In genomic region chr7:76359111-76359986, GRCh38 we compare ENCODE assay signal across 1 cellular context.
TF ChIP-seq lines count a peak whose summit lies in the region.

No MANE protein-coding gene starts in this region.

TF ChIP-seq in GM12878, 131 proteins besides CTCF, POLR2A, EP300 and RAD21 (continued from another document):
- TF ChIP-seq PAX5 (IDR thresholded peaks at IDR 0.05; ENCODE audit: borderline replicate concordance, low read depth, low read length): peak; percentile 71; the same call in 1 of the 2 replicates
- TF ChIP-seq SMAD5 (IDR thresholded peaks at IDR 0.05; ENCODE audit: low read depth): 0 out of 2 replicates have a peak, but pooled peaks have one; percentile 28
- peak; percentile 65; the same call in 1 of the 2 replicates for TF ChIP-seq HDGF (IDR thresholded peaks at IDR 0.05)
- peak; percentile 70 for TF ChIP-seq MTA2 (IDR thresholded peaks at IDR 0.05; ENCODE audit: low read depth)
- peak; percentile 81 for TF ChIP-seq CREB1 (IDR thresholded peaks at IDR 0.05; ENCODE audit: low read depth)
- TF ChIP-seq LARP7 (IDR thresholded peaks at IDR 0.05): peak; percentile 79
- TF ChIP-seq, protein P1, sequence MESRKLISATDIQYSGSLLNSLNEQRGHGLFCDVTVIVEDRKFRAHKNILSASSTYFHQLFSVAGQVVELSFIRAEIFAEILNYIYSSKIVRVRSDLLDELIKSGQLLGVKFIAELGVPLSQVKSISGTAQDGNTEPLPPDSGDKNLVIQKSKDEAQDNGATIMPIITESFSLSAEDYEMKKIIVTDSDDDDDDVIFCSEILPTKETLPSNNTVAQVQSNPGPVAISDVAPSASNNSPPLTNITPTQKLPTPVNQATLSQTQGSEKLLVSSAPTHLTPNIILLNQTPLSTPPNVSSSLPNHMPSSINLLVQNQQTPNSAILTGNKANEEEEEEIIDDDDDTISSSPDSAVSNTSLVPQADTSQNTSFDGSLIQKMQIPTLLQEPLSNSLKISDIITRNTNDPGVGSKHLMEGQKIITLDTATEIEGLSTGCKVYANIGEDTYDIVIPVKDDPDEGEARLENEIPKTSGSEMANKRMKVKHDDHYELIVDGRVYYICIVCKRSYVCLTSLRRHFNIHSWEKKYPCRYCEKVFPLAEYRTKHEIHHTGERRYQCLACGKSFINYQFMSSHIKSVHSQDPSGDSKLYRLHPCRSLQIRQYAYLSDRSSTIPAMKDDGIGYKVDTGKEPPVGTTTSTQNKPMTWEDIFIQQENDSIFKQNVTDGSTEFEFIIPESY (IDR thresholded peaks at IDR 0.05): no peak
- peak; percentile 90 for TF ChIP-seq SMARCA5 (IDR thresholded peaks at IDR 0.05)
- peak; percentile 76 for TF ChIP-seq GATAD2B (conservative IDR thresholded peaks at IDR 0.05; ENCODE audit: low read depth)
- peak; percentile 49 to 62; a peak in 3 of 4 replicates for TF ChIP-seq IKZF2 (IDR thresholded peaks at IDR 0.05)
- TF ChIP-seq HCFC1 (IDR thresholded peaks at IDR 0.05; ENCODE audit: low read length): peak; percentile 93
- peak; percentile 77; the same call in 1 of the 2 replicates for TF ChIP-seq ESRRA (IDR thresholded peaks at IDR 0.05; ENCODE audit: low read length)
- peak; percentile 33; the same call in 1 of the 2 replicates for TF ChIP-seq EED (IDR thresholded peaks at IDR 0.05; ENCODE audit: low read depth)
- peak; percentile 49 for TF ChIP-seq SMC3 (IDR thresholded peaks at IDR 0.05; ENCODE audit: borderline replicate concordance, low read length)
- peak; percentile 48; the same call in 1 of the 2 replicates for TF ChIP-seq ATF7 (IDR thresholded peaks at IDR 0.05; ENCODE audit: low read depth)
- TF ChIP-seq, protein P2, sequence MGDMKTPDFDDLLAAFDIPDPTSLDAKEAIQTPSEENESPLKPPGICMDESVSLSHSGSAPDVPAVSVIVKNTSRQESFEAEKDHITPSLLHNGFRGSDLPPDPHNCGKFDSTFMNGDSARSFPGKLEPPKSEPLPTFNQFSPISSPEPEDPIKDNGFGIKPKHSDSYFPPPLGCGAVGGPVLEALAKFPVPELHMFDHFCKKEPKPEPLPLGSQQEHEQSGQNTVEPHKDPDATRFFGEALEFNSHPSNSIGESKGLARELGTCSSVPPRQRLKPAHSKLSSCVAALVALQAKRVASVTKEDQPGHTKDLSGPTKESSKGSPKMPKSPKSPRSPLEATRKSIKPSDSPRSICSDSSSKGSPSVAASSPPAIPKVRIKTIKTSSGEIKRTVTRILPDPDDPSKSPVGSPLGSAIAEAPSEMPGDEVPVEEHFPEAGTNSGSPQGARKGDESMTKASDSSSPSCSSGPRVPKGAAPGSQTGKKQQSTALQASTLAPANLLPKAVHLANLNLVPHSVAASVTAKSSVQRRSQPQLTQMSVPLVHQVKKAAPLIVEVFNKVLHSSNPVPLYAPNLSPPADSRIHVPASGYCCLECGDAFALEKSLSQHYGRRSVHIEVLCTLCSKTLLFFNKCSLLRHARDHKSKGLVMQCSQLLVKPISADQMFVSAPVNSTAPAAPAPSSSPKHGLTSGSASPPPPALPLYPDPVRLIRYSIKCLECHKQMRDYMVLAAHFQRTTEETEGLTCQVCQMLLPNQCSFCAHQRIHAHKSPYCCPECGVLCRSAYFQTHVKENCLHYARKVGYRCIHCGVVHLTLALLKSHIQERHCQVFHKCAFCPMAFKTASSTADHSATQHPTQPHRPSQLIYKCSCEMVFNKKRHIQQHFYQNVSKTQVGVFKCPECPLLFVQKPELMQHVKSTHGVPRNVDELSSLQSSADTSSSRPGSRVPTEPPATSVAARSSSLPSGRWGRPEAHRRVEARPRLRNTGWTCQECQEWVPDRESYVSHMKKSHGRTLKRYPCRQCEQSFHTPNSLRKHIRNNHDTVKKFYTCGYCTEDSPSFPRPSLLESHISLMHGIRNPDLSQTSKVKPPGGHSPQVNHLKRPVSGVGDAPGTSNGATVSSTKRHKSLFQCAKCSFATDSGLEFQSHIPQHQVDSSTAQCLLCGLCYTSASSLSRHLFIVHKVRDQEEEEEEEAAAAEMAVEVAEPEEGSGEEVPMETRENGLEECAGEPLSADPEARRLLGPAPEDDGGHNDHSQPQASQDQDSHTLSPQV (IDR thresholded peaks at IDR 0.05): peak; percentile 74; the same call in 1 of the 2 replicates
- no peak for TF ChIP-seq RUNX3 (IDR thresholded peaks at IDR 0.05; ENCODE audit: low read length)
- no peak for TF ChIP-seq SREBF2 (IDR thresholded peaks at IDR 0.05; ENCODE audit: low read length)
TF ChIP-seq in GM12878: peak in this region for 40.
